Comparison of ENCODE assay signal across 13 cellular contexts in genomic region chr21:33028759-33029511, GRCh38. TPM values are rescaled to one million over a fixed set of nuclear protein-coding genes. Genes with fewer than 3 reads are reported as not detected.
DNase-seq lines count a peak whose midpoint lies in the region; ATAC-seq and TF ChIP-seq lines count a peak whose summit lies in the region.
"Had no signal": no experiment of that assay in that cellular context is flagged by ENCODE, and none has a peak within 500 bp of the region (broad histone marks: within the 10 kb centered on the region; RNA-seq: fewer than 3 reads in every experiment).

No MANE protein-coding gene starts in this region.

- peaks cover 0 to 13% (median 0%) of the 10 kb centered on the region in 5 experiments for H3K9me3 Mint-ChIP-seq in brain

- H3K4me3 Mint-ChIP-seq in brain: peak overlapping the region; percentile 55 to 76 (median 73)

- no peaks in the 10 kb centered on the region for H3K36me3 Mint-ChIP-seq in brain

- peaks cover 39% of the 10 kb centered on the region for H3K4me1 Mint-ChIP-seq in brain

- ATAC-seq in HG02759 (IDR thresholded peaks at IDR 0.05; ENCODE audit: unreplicated experiment) (no peak), HG02884 (IDR thresholded peaks at IDR 0.05; ENCODE audit: unreplicated experiment) (no peak)
- ATAC-seq: left lung had no signal

- DNase-seq in CD1c-positive myeloid dendritic cell (ENCODE audit: extremely low spot score) (peak; percentile 53), MV-4-11 (lab: John Stamatoyannopoulos, UW) (peak; percentile 22), pons (ENCODE audit: low spot score) (peak; percentile 29), GM19238 (ENCODE audit: insufficient read length, low spot score) (no peak), NCI-H2029 treated with DMSO at 0.1 percent for 48 hours (lab: John Stamatoyannopoulos, UW) (no peak)
- DNase-seq: esophagus squamous epithelium, NCI-H1417, small intestine had no signal

- TF ChIP-seq CTCF in brain (conservative IDR thresholded peaks at IDR 0.05): no peak

- peaks cover 98% of the 10 kb centered on the region for H3K27me3 Mint-ChIP-seq in brain

- H3K27ac Mint-ChIP-seq in brain: no peak overlapping the region

RNA-seq across cellular contexts. Expression of gene OLIG2, which starts 3.2 kb away (rescaled TPM):
- polyA plus RNA-seq in brain (ENCODE audit: insufficient read depth, low read depth, low replicate concordance): 33.3 TPM
- polyA plus RNA-seq: adipose tissue, small intestine had no signal

RNA-seq across cellular contexts. Expression of gene OLIG1, which starts 41.0 kb away (rescaled TPM):
- polyA plus RNA-seq in brain (ENCODE audit: insufficient read depth, low read depth, low replicate concordance): 114 TPM
- polyA plus RNA-seq: small intestine had no signal

Comparison
In these comparisons a context has a peak if more than half of its experiments do, and no peak if none do; other contexts are left out.
1. DNase-seq: peak in CD1c-positive myeloid dendritic cell (single experiment), MV-4-11 (single experiment) and pons (single experiment); none in GM19238 (single experiment) and NCI-H2029 treated with DMSO at 0.1 percent for 48 hours (single experiment).